Comparison of ENCODE assay signal across 1 cellular context in the genomic region with DNA sequence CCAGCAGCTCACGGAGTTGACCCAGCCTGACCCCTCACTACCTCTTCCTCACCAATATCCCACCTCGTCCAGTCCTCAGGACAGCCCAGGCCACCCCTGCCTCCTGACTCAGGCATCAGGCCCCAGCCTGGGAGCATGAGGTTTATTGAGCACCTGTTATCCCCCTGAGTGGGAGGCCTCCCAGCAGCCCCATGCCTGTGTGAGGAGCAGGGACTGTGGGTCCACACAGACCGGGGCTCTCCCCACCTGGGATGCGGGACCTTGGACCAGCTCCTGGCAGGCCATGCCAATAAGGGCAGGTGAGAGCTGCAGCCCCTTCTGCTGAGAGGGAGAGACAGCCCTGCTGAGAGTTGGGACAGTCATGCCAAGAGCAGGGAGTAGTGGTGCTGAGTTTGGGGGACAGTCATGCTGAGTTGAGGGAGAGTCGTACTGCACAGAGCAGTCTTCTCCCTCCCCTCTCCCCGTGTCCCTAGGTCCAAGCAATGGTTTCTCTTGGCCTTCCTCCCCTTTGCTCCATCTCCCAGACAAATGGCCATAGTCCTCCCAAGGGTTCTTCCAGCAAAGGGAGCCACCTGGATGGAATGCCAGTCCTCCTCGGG.
TF ChIP-seq lines count a peak whose summit lies in the region.

No MANE protein-coding gene starts in this region.

TF ChIP-seq in GM12878, 131 proteins besides CTCF, POLR2A, EP300 and RAD21:
- TF ChIP-seq ATF7 (IDR thresholded peaks at IDR 0.05; ENCODE audit: low read depth) = no peak
- TF ChIP-seq SMARCA5 (IDR thresholded peaks at IDR 0.05) = no peak
- TF ChIP-seq SUZ12 (IDR thresholded peaks at IDR 0.05; ENCODE audit: unreplicated experiment) = no peak
